ENCODE assay signal across 8 cellular contexts in genomic region chrX:154096140-154097002, GRCh38. TPM values are rescaled to one million over a fixed set of nuclear protein-coding genes. Genes with fewer than 3 reads are reported as not detected.
DNase-seq lines count a peak whose midpoint lies in the region; ATAC-seq and TF ChIP-seq lines count a peak whose summit lies in the region.

No MANE protein-coding gene starts in this region.

- no peaks in the 10 kb centered on the region for H3K27me3 ChIP-seq in OCI-LY1 (ENCODE audit: insufficient read depth, low read length)
- H3K27me3 ChIP-seq in mammary epithelial cell (ENCODE audit: insufficient read depth, low read length), result no peaks in the 10 kb centered on the region

- H3K27me3 Mint-ChIP-seq in stimulated activated naive CD8-positive, alpha-beta T cell treated with anti-CD3 and anti-CD28 coated beads, Interleukin-15, amount 100 ng/mL, for 72 hours, result no peaks in the 10 kb centered on the region

- in situ Hi-C loops in mammary epithelial cell (cut with MboI; ENCODE audit: low sequenced_read_pairs in 2 of 2), result no loop called here

- CTCF ChIA-PET in mammary epithelial cell (lab: Charles Lee; ENCODE audit: low non-redundant PET), result no interaction called here

- TF ChIP-seq CTCF in OCI-LY1 (IDR thresholded peaks at IDR 0.05; ENCODE audit: low read length) (no peak), mammary epithelial cell (conservative IDR thresholded peaks at IDR 0.05 in 1 of 2, IDR thresholded peaks at IDR 0.05 in 1 of 2; ENCODE audit: extremely low read depth in 1 of 2, insufficient read depth in 1 of 2, low read depth in 1 of 2, low read length in 2 of 2) (no peak)

- dilution Hi-C loops in mammary epithelial cell (cut with HindIII; ENCODE audit: low sequenced_read_pairs), result loop anchor here (5.0 kb wide), 1 partner anchor 59 kb away; no protein-coding TSS in a partner anchor

- peak; percentile 47 for ATAC-seq in stimulated activated naive CD8-positive, alpha-beta T cell treated with anti-CD3 and anti-CD28 coated beads, Interleukin-15, amount 100 ng/mL, for 72 hours
- ATAC-seq in HG02571 (IDR thresholded peaks at IDR 0.05; ENCODE audit: unreplicated experiment), result no peak

- H3K27ac ChIP-seq in OCI-LY1 (ENCODE audit: low read depth, low read length, poor library complexity, severe bottlenecking) (peak overlapping the region; percentile 53), mammary epithelial cell (ENCODE audit: insufficient read depth, low read depth, low read length) (peak overlapping the region; percentile 9)

- H3K27ac Mint-ChIP-seq in stimulated activated naive CD8-positive, alpha-beta T cell treated with anti-CD3 and anti-CD28 coated beads, Interleukin-15, amount 100 ng/mL, for 72 hours, result peak overlapping the region; percentile 99

- BruUV-seq in mammary epithelial cell (replicated peaks; lab: Mats Ljungman, UMichigan), result no TSS peak

- H2AFZ ChIP-seq in OCI-LY1 (ENCODE audit: low read length), result no peak overlapping the region
- no peak overlapping the region for H2AFZ ChIP-seq in mammary epithelial cell (ENCODE audit: low read depth, low read length)

- H3K4me1 Mint-ChIP-seq in stimulated activated naive CD8-positive, alpha-beta T cell treated with anti-CD3 and anti-CD28 coated beads, Interleukin-15, amount 100 ng/mL, for 72 hours, result peaks cover 63% of the 10 kb centered on the region

- H3K9me3 ChIP-seq in OCI-LY1 (ENCODE audit: low read length) (no peaks in the 10 kb centered on the region), mammary epithelial cell (replicated peaks; ENCODE audit: insufficient read depth, low read length) (peaks cover 3% of the 10 kb centered on the region)

- H3K36me3 ChIP-seq in OCI-LY1 (ENCODE audit: insufficient read depth, low read length) (peaks cover under 1% of the 10 kb centered on the region; the same call in 1 of the 2 replicates), mammary epithelial cell (ENCODE audit: insufficient read depth, low read length) (no peaks in the 10 kb centered on the region)

- 37% methylated on average over 27 of the region's 31 CpGs for WGBS in mammary epithelial cell (ENCODE audit: low coverage, missing lambda C conversion rate)

- peaks cover 46% of the 10 kb centered on the region for H3K4me1 ChIP-seq in OCI-LY1 (ENCODE audit: insufficient read depth, low read length, severe bottlenecking)
- peaks cover 6% of the 10 kb centered on the region for H3K4me1 ChIP-seq in mammary epithelial cell (ENCODE audit: insufficient read depth, low read length)

- peak; percentile 55 for DNase-seq in DMS53 (lab: John Stamatoyannopoulos, UW)
- no peak for DNase-seq in DMS53 treated with DMSO at 0.1 percent for 48 hours (lab: John Stamatoyannopoulos, UW; ENCODE audit: unreplicated experiment)
- peak; percentile 10 for DNase-seq in mammary epithelial cell
- peak; percentile 10 for DNase-seq in kidney tubule cell (ENCODE audit: low spot score)
- peak; percentile 12 to 35 for DNase-seq in stimulated activated naive CD8-positive, alpha-beta T cell treated with anti-CD3 and anti-CD28 coated beads, Interleukin-15, amount 100 ng/mL, for 72 hours
- no peak for DNase-seq in NCI-H2029 treated with DMSO at 0.1 percent for 48 hours (lab: John Stamatoyannopoulos, UW)

- H4K20me1 ChIP-seq in OCI-LY1 (ENCODE audit: insufficient read depth, low read length) (no peaks in the 10 kb centered on the region), mammary epithelial cell (ENCODE audit: insufficient read depth, low read length) (no peaks in the 10 kb centered on the region)

- H3K4me2 ChIP-seq in OCI-LY1 (ENCODE audit: low read length), result peak overlapping the region; percentile 83
- H3K4me2 ChIP-seq in mammary epithelial cell (ENCODE audit: insufficient read depth, low read depth, low read length), result peak overlapping the region; percentile 73

- H3K9me2 ChIP-seq in OCI-LY1 (ENCODE audit: low read depth, low read length), result no peaks in the 10 kb centered on the region

- intact Hi-C loops in mammary epithelial cell (cut with micrococcal nuclease), result loop anchor here (2.0 kb wide), 2 partner anchors 14 to 46 kb away; no protein-coding TSS in a partner anchor

- peak overlapping the region; percentile 95 to 98 for H3K4me3 Mint-ChIP-seq in stimulated activated naive CD8-positive, alpha-beta T cell treated with anti-CD3 and anti-CD28 coated beads, Interleukin-15, amount 100 ng/mL, for 72 hours

- H3K9me3 Mint-ChIP-seq in stimulated activated naive CD8-positive, alpha-beta T cell treated with anti-CD3 and anti-CD28 coated beads, Interleukin-15, amount 100 ng/mL, for 72 hours, result no peaks in the 10 kb centered on the region

- no peaks in the 10 kb centered on the region for H3F3A ChIP-seq in OCI-LY1 (ENCODE audit: insufficient read depth, low read length)

- H3K9ac ChIP-seq in OCI-LY1 (ENCODE audit: low read length) (peak overlapping the region; percentile 88), mammary epithelial cell (ENCODE audit: insufficient read depth, low read length) (peak overlapping the region; percentile 59)

- peak overlapping the region; percentile 94 for H3K4me3 ChIP-seq in OCI-LY1 (ENCODE audit: low read depth, low read length, poor library complexity, severe bottlenecking)
- peak overlapping the region; percentile 41 to 57 (median 50) for H3K4me3 ChIP-seq in mammary epithelial cell (replicated peaks in 1 of 3; ENCODE audit: insufficient read depth in 1 of 3, low read depth in 2 of 3, low read length in 3 of 3)

- peaks cover 53% of the 10 kb centered on the region for H3K79me2 ChIP-seq in OCI-LY1 (ENCODE audit: insufficient read depth, low read length)
- H3K79me2 ChIP-seq in mammary epithelial cell (ENCODE audit: insufficient read depth, low read length), result peaks cover 55% of the 10 kb centered on the region

RNA-seq across cellular contexts. Expression of gene MECP2, which starts 1.1 kb away (rescaled TPM):
- total RNA-seq in mammary epithelial cell, result 10 to 100 TPM; 17.5 to 35.6 TPM
- 12.1 TPM for polyA plus RNA-seq in mammary epithelial cell
- 50.5 TPM for polyA minus RNA-seq in mammary epithelial cell

RNA-seq across cellular contexts. Expression of gene OPN1LW, which starts 47.7 kb away (rescaled TPM):
- not detected for total RNA-seq in mammary epithelial cell
- not detected for polyA plus RNA-seq in mammary epithelial cell
- polyA minus RNA-seq in mammary epithelial cell, result not detected

Comparison
In these comparisons a context has a peak if more than half of its experiments do, and no peak if none do; other contexts are left out.
1. DNase-seq: peak in DMS53 (single experiment), mammary epithelial cell (single experiment), kidney tubule cell (single experiment) and stimulated activated naive CD8-positive, alpha-beta T cell treated with anti-CD3 and anti-CD28 coated beads, Interleukin-15, amount 100 ng/mL, for 72 hours (2 of 2); none in DMS53 treated with DMSO at 0.1 percent for 48 hours (single experiment) and NCI-H2029 treated with DMSO at 0.1 percent for 48 hours (single experiment).